ENCODE assay signal across 15 cellular contexts in the genomic region with DNA sequence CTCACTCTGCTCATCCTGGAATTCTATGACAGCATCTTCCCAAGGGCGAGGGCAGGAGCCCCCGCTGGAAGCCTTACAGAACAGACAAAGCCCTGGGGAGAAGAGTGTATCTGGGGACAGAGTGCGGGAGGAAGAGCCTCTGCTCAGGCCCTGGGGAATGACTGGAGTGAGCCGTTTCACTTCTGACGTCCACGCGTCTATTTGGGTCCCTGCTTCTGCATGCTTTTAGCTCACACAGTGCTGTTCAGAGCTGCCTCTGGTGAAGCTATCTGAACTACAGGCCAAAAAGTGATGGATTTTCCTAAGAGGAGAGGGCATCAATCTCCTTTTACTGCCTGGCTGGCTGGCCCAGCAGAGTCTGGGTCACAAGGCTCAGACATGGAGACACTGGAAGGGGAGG.
"Had no signal": no experiment of that assay in that cellular context is flagged by ENCODE, and none has a peak within 500 bp of the region (broad histone marks: within the 10 kb centered on the region; RNA-seq: fewer than 3 reads in every experiment).

No MANE protein-coding gene starts in this region.

- H3K4me3 ChIP-seq: skin epidermis had no signal

- ATAC-seq: activated CD4-positive, alpha-beta T cell treated with anti-CD3 and anti-CD28 coated beads for 36 hours; activated naive CD4-positive, alpha-beta T cell treated with anti-CD3 and anti-CD28 coated beads, Interleukin-2, amount 50 U/mL, for 72 hours; stimulated activated naive CD8-positive, alpha-beta T cell treated with anti-CD3 and anti-CD28 coated beads, Interleukin-15, amount 100 ng/mL, for 72 hours; WTC11 had no signal

- H3K27ac ChIP-seq: skin epidermis had no signal

- FAIRE-seq: colon, TTC549 had no signal

- DNase-seq: activated CD4-positive, alpha-beta T cell treated with anti-CD3 and anti-CD28 coated beads for 36 hours; activated CD4-positive, alpha-beta T cell treated with anti-CD3 and anti-CD28 coated beads, Interleukin-2, amount 50 U/mL, for 48 hours; activated gamma-delta T cell treated with Interleukin-2 at 50 U/mL for 16 hours; central memory CD4-positive, alpha-beta T cell; foreskin melanocyte; stimulated activated CD4-positive, alpha-beta T cell treated with anti-CD3 and anti-CD28 coated beads, Interleukin-15, amount 100 ng/mL, for 24 hours; stimulated activated CD4-positive, alpha-beta T cell treated with anti-CD3 and anti-CD28 coated beads, Interleukin-2, amount 100 ng/mL, for 48 hours; stimulated activated naive CD8-positive, alpha-beta T cell treated with anti-CD3 and anti-CD28 coated beads, Interleukin-15, amount 100 ng/mL, for 72 hours; SW 1271; T-helper 2 cell had no signal
